In the genomic region with DNA sequence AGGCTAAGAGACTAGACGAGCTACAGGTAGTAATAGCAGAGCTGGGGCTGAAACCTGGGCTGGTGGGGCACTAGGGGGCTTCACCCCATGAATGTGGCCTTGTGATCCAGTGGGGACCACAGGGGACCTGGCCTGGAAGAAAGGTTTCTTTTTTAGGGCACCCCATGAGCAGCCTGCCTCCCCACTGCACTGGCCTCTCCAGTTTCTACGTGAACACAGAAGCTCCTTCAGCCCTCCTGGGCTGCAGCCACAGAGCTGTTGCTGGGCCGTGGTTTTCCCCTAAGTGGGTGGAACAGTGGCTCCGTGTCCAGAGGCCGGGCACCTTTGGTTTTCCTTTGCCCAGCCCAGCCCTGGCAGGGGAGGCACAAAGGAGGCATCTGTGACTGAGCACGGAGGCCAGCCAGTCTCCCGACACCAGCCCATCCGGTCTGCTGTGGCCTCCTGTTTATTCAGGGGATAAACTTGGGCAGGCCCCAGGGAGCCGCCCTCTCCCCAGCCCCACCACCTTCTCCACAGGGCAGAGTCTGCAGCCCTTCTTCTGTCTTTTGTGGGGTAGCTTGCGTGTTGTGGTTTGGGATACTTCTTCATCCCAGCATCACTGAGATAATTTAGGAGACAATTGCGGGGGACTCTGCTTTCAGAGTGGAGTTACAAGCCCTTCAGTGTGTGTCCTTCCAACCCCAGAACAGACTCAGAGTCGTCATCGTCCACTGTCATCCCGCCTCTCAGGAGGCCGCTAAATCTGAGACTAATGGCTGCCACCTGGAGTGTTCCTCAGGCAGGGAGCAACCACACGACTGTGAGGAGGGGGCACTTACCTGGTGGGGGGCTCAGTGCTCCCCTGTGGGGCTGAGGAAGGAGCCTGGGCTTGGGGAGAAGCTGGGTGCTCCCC, we compare ENCODE assay signal across 25 cellular contexts.
DNase-seq lines count a peak whose midpoint lies in the region; ATAC-seq, FAIRE-seq and TF ChIP-seq lines count a peak whose summit lies in the region.
"Had no signal": no experiment of that assay in that cellular context is flagged by ENCODE, and none has a peak within 500 bp of the region (broad histone marks: within the 10 kb centered on the region; RNA-seq: fewer than 3 reads in every experiment).

No MANE protein-coding gene starts in this region.

- H3K27ac ChIP-seq in Panc1 (ENCODE audit: low read length) (no peak overlapping the region), neuronal stem cell (replicated peaks; ENCODE audit: low read length) (no peak overlapping the region), prostate gland (no peak overlapping the region)
- H3K27ac ChIP-seq: PC-9, RWPE1 had no signal

- no peak overlapping the region for H2BK12ac ChIP-seq in neuronal stem cell (ENCODE audit: low read length)

- DNase-seq in Caco-2 (no peak), Panc1 (ENCODE audit: low read depth, low spot score) (no peak), neuronal stem cell (ENCODE audit: low spot score) (no peak), urothelium cell line (ENCODE audit: low spot score) (peak; percentile 46), Right ventricle myocardium superior (no peak), prostate gland (ENCODE audit: low spot score) (no peak)
- DNase-seq in activated naive CD8-positive, alpha-beta T cell treated with anti-CD3 and anti-CD28 coated beads, Interleukin-2, amount 50 U/mL, for 24 hours = no peak
- DNase-seq: BE2C; CD4-positive, alpha-beta T cell; DMS153; H7; HFFc6; IMR-90; NCI-H1105; NCI-H146; NCI-H2029 treated with DMSO at 0.1 percent for 48 hours; NCI-H226; NCI-H510A treated with DMSO at 0.1 percent for 48 hours; NCI-H748 treated with DMSO at 0.1 percent for 48 hours; PC-9; SIG-M5; SK-N-SH had no signal

- H3K79me1 ChIP-seq in neuronal stem cell (ENCODE audit: low read depth, low read length) = no peaks in the 10 kb centered on the region

- no peak overlapping the region for H3K23ac ChIP-seq in neuronal stem cell (ENCODE audit: low read depth, low read length, poor library complexity)

- no CpG with 5 or more reads among the region's 16 CpGs for WGBS in neuronal stem cell (ENCODE audit: extremely low coverage in 2 of 2, insufficient read length in 2 of 2, insufficient replicate concordance in 1 of 2), 2 donors
- 63% methylated on average over 16 of the region's 16 CpGs for WGBS in prostate gland

- H3K14ac ChIP-seq in neuronal stem cell (ENCODE audit: low read length) = no peak overlapping the region

- H2BK5ac ChIP-seq in neuronal stem cell (ENCODE audit: low read length) = no peak overlapping the region

- no peak overlapping the region for H3K4me3 ChIP-seq in Caco-2 (ENCODE audit: low read depth, low read length)
- no peak overlapping the region for H3K4me3 ChIP-seq in Panc1 (ENCODE audit: low read depth in 2 of 2, low read length in 2 of 2)
- H3K4me3 ChIP-seq in neuronal stem cell (ENCODE audit: low read length in 2 of 2) = no peak overlapping the region
- no peak overlapping the region for H3K4me3 ChIP-seq in prostate gland
- H3K4me3 ChIP-seq: PC-9 had no signal

- no peak overlapping the region for H3K4me2 ChIP-seq in neuronal stem cell (ENCODE audit: insufficient read depth, low read length, poor library complexity, severe bottlenecking)
- H3K4me2 ChIP-seq: PC-9, SK-N-SH had no signal

- no peak overlapping the region for H2BK120ac ChIP-seq in neuronal stem cell (ENCODE audit: low read depth, low read length)

- CTCF ChIA-PET in Caco-2 (lab: Charles Lee) = interaction anchor here (2.6 kb wide), 1 partner anchor 11 kb away, joined by 9 read pairs; no protein-coding TSS in a partner anchor
- CTCF ChIA-PET in Panc1 (lab: Charles Lee) = no interaction called here

- H2AFZ ChIP-seq in neuronal stem cell (ENCODE audit: low read length) = no peak overlapping the region
- H2AFZ ChIP-seq: PC-9 had no signal

- H3K36me3 Mint-ChIP-seq in Caco-2 (ENCODE audit: insufficient read depth, unreplicated experiment) = no peaks in the 10 kb centered on the region
- no peaks in the 10 kb centered on the region for H3K36me3 Mint-ChIP-seq in activated naive CD8-positive, alpha-beta T cell treated with anti-CD3 and anti-CD28 coated beads, Interleukin-2, amount 50 U/mL, for 24 hours (ENCODE audit: low read depth)

- H3K36me3 ChIP-seq in Caco-2 (ENCODE audit: control insufficient read depth, insufficient read depth, low read length) (no peaks in the 10 kb centered on the region), Panc1 (ENCODE audit: control insufficient read depth, insufficient read depth, low read length) (no peaks in the 10 kb centered on the region), neuronal stem cell (replicated peaks in 1 of 2; ENCODE audit: control insufficient read depth in 2 of 2, insufficient read depth in 2 of 2, low read length in 2 of 2) (no peaks in the 10 kb centered on the region), prostate gland (no peaks in the 10 kb centered on the region)
- H3K36me3 ChIP-seq: BE2C had no signal

- no peaks in the 10 kb centered on the region for H3K27me3 Mint-ChIP-seq in Caco-2 (ENCODE audit: insufficient read depth, unreplicated experiment)
- no peaks in the 10 kb centered on the region for H3K27me3 Mint-ChIP-seq in activated naive CD8-positive, alpha-beta T cell treated with anti-CD3 and anti-CD28 coated beads, Interleukin-2, amount 50 U/mL, for 24 hours
- H3K27me3 Mint-ChIP-seq: CD4-positive, alpha-beta T cell had no signal

- no peaks in the 10 kb centered on the region for H3K9me3 Mint-ChIP-seq in Caco-2 (ENCODE audit: unreplicated experiment)
- no peaks in the 10 kb centered on the region for H3K9me3 Mint-ChIP-seq in activated naive CD8-positive, alpha-beta T cell treated with anti-CD3 and anti-CD28 coated beads, Interleukin-2, amount 50 U/mL, for 24 hours
- H3K9me3 Mint-ChIP-seq: CD4-positive, alpha-beta T cell; HFFc6 had no signal

- H3K4me1 ChIP-seq in Caco-2 = peaks cover 7% of the 10 kb centered on the region
- no peaks in the 10 kb centered on the region for H3K4me1 ChIP-seq in Panc1 (ENCODE audit: control insufficient read depth, insufficient read depth, low read length)
- peaks cover 0 to 6% of the 10 kb centered on the region in 2 donors for H3K4me1 ChIP-seq in neuronal stem cell (ENCODE audit: control insufficient read depth in 2 of 2, insufficient read depth in 1 of 2, low read depth in 1 of 2, low read length in 2 of 2)
- no peaks in the 10 kb centered on the region for H3K4me1 ChIP-seq in prostate gland (replicated peaks)
- H3K4me1 ChIP-seq: BE2C had no signal

- FAIRE-seq in urothelium cell line (lab: Jason Lieb, UNC) = no peak
- FAIRE-seq: GM12891, HTR-8/SVneo had no signal

- H3K18ac ChIP-seq in neuronal stem cell (ENCODE audit: low read length) = peak overlapping the region; percentile 33

- ATAC-seq in Panc1 = 0 out of 2 replicates have a peak, but pooled peaks have one; percentile 52
- ATAC-seq in activated naive CD8-positive, alpha-beta T cell treated with anti-CD3 and anti-CD28 coated beads, Interleukin-2, amount 50 U/mL, for 24 hours = no peak
- no peak for ATAC-seq in Right ventricle myocardium superior (ENCODE audit: poor library complexity)

- H4K8ac ChIP-seq in neuronal stem cell (ENCODE audit: low read depth, low read length) = no peak overlapping the region

- BruUV-seq in Caco-2 (replicated peaks; lab: Mats Ljungman, UMichigan) (no TSS peak), Panc1 (replicated peaks; lab: Mats Ljungman, UMichigan) (no TSS peak)

- no peak overlapping the region for H4K91ac ChIP-seq in neuronal stem cell (ENCODE audit: low read depth, low read length, poor library complexity)

- H2AK5ac ChIP-seq in neuronal stem cell (ENCODE audit: low read depth, low read length) = no peak overlapping the region

- H3K27me3 ChIP-seq in Caco-2 (replicated peaks; ENCODE audit: control insufficient read depth, insufficient read depth, low read length) (no peaks in the 10 kb centered on the region), Panc1 (ENCODE audit: control insufficient read depth, insufficient read depth, low read length) (peaks cover 4% of the 10 kb centered on the region; the same call in 1 of the 2 replicates), neuronal stem cell (ENCODE audit: control insufficient read depth in 3 of 3, insufficient read depth in 3 of 3, low read depth in 1 of 3, low read length in 3 of 3) (peaks cover 0 to 42% (median 0%) of the 10 kb centered on the region in 3 experiments), prostate gland (replicated peaks; ENCODE audit: insufficient read depth) (no peaks in the 10 kb centered on the region)
- H3K27me3 ChIP-seq: BE2C had no signal

- intact Hi-C loops in Caco-2 (cut with micrococcal nuclease; ENCODE audit: unreplicated experiment) = no loop called here
- intact Hi-C loops in Panc1 (cut with micrococcal nuclease; ENCODE audit: unreplicated experiment) = no loop called here
- intact Hi-C loops in Right ventricle myocardium superior (cut with DNase I) = no loop called here
- intact Hi-C loops in prostate gland (cut with DNase I) = no loop called here

- H3K9me3 ChIP-seq in Caco-2 (no peaks in the 10 kb centered on the region), Panc1 (ENCODE audit: control insufficient read depth, insufficient read depth, low read depth, low read length) (no peaks in the 10 kb centered on the region), neuronal stem cell (replicated peaks in 1 of 2; ENCODE audit: control insufficient read depth in 2 of 2, insufficient read depth in 1 of 2, low read depth in 1 of 2, low read length in 2 of 2) (no peaks in the 10 kb centered on the region), prostate gland (no peaks in the 10 kb centered on the region)
- H3K9me3 ChIP-seq: BE2C, SK-N-SH had no signal

- TF ChIP-seq CTCF in Caco-2 (IDR thresholded peaks at IDR 0.05; ENCODE audit: insufficient read depth in 1 of 2, low read depth in 1 of 2, low read length in 1 of 2, severe bottlenecking in 1 of 2, unreplicated experiment in 1 of 2) (no peak), Panc1 (IDR thresholded peaks at IDR 0.05) (no peak), prostate gland (IDR thresholded peaks at IDR 0.05) (no peak)

- H3K4ac ChIP-seq in neuronal stem cell (ENCODE audit: low read length) = no peak overlapping the region

- no peak overlapping the region for H3K9ac ChIP-seq in neuronal stem cell (ENCODE audit: low read depth, low read length, poor library complexity)
- H3K9ac ChIP-seq: SK-N-SH had no signal

- peak overlapping the region; percentile 67 for H3K27ac Mint-ChIP-seq in Caco-2 (ENCODE audit: unreplicated experiment)
- H3K27ac Mint-ChIP-seq in activated naive CD8-positive, alpha-beta T cell treated with anti-CD3 and anti-CD28 coated beads, Interleukin-2, amount 50 U/mL, for 24 hours = no peak overlapping the region
- H3K27ac Mint-ChIP-seq: CD4-positive, alpha-beta T cell; HFFc6 had no signal

- POLR2A ChIA-PET in Caco-2 (lab: Charles Lee) = interaction anchor here (1.8 kb wide), 1 partner anchor 11 kb away, joined by 5 read pairs; no protein-coding TSS in a partner anchor
- POLR2A ChIA-PET in Panc1 (lab: Charles Lee) = no interaction called here

- H3K4me1 Mint-ChIP-seq in Caco-2 (ENCODE audit: low read depth, unreplicated experiment) = peaks cover 18% of the 10 kb centered on the region
- H3K4me1 Mint-ChIP-seq in activated naive CD8-positive, alpha-beta T cell treated with anti-CD3 and anti-CD28 coated beads, Interleukin-2, amount 50 U/mL, for 24 hours = no peaks in the 10 kb centered on the region

- no peak overlapping the region for H2BK15ac ChIP-seq in neuronal stem cell (ENCODE audit: low read length)

- TF ChIP-seq POLR2A in prostate gland (IDR thresholded peaks at IDR 0.05) = no peak

- no peak overlapping the region for H3K4me3 Mint-ChIP-seq in Caco-2 (ENCODE audit: unreplicated experiment)
- H3K4me3 Mint-ChIP-seq in activated naive CD8-positive, alpha-beta T cell treated with anti-CD3 and anti-CD28 coated beads, Interleukin-2, amount 50 U/mL, for 24 hours = no peak overlapping the region
- H3K4me3 Mint-ChIP-seq: CD4-positive, alpha-beta T cell; HFFc6 had no signal

- in situ Hi-C loops in Panc1 (cut with HindIII; ENCODE audit: low pct_unique_long_range_greater_than_20kb, low sequenced_read_pairs) = no loop called here
